ENCODE assay signal across 8 cellular contexts in the genomic region with DNA sequence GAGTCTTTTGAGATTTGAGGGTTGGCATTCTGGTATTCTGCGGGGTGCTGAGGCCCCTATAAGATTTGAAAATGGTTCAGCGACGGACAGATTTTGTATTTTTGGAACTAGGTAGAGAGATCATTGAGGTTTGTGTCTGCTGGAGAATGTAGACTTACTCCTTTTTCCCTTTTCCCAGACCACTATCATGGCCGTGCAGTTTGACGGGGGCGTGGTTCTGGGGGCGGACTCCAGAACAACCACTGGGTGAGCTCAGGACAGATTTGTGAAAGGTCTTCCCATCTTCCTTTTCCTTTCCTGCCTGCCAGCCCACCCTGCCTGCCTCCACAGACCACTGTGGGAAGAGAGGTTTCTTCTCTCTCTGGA. TPM values are rescaled to one million over a fixed set of nuclear protein-coding genes. Genes with fewer than 3 reads are reported as not detected.
DNase-seq lines count a peak whose midpoint lies in the region; ATAC-seq and TF ChIP-seq lines count a peak whose summit lies in the region.

No MANE protein-coding gene starts in this region.

- TF ChIP-seq CTCF in Peyer's patch (IDR thresholded peaks at IDR 0.05) (no peak), cardiac fibroblast (IDR thresholded peaks at IDR 0.05; ENCODE audit: low read depth, low read length) (no peak)

- H3K9me3 ChIP-seq in Peyer's patch (no peaks in the 10 kb centered on the region), stomach smooth muscle (ENCODE audit: control insufficient read depth in 2 of 2, low read length in 2 of 2) (no peaks in the 10 kb centered on the region)

- peak overlapping the region; percentile 71 to 94 (median 78) for H3K4me3 ChIP-seq in Peyer's patch
- H3K4me3 ChIP-seq in cardiac fibroblast (replicated peaks in 1 of 2; ENCODE audit: low read depth in 2 of 2, low read length in 2 of 2) = peak overlapping the region; percentile 81 to 93
- peak overlapping the region; percentile 92 to 100 for H3K4me3 ChIP-seq in stomach smooth muscle (ENCODE audit: low read length in 2 of 2)

- H3K9ac ChIP-seq in stomach smooth muscle (ENCODE audit: low read length in 2 of 2) = peak overlapping the region; percentile 90 to 96

- ATAC-seq in left lobe of liver (peak; percentile 39), HG03571 (IDR thresholded peaks at IDR 0.05; ENCODE audit: unreplicated experiment) (no peak)

- H3K27ac ChIP-seq in Peyer's patch (peak overlapping the region; percentile 67 to 80 (median 73)), stomach smooth muscle (ENCODE audit: low read length) (peak overlapping the region; percentile 67)

- H3K4me1 ChIP-seq in Peyer's patch (peaks cover 0 to 11% (median 3%) of the 10 kb centered on the region in 4 donors), stomach smooth muscle (ENCODE audit: control insufficient read depth, insufficient read depth, low read length) (peaks cover 12% of the 10 kb centered on the region)

- peak; percentile 46 for DNase-seq in activated naive CD4-positive, alpha-beta T cell treated with Interleukin-2 at 50 U/mL for 16 hours
- no peak for DNase-seq in activated naive CD4-positive, alpha-beta T cell (lab: John Stamatoyannopoulos, UW)
- no peak for DNase-seq in Peyer's patch
- DNase-seq in cardiac fibroblast (ENCODE audit: low read depth in 2 of 2) = peak; percentile 47 to 55
- DNase-seq in left lobe of liver (ENCODE audit: low spot score) = no peak
- DNase-seq in COR-L47 (lab: John Stamatoyannopoulos, UW) = no peak

- H3K27me3 ChIP-seq in Peyer's patch (no peaks in the 10 kb centered on the region), stomach smooth muscle (ENCODE audit: control insufficient read depth in 1 of 2, insufficient read depth in 2 of 2, low read length in 2 of 2) (no peaks in the 10 kb centered on the region)

- no peak for TF ChIP-seq POLR2A in Peyer's patch (IDR thresholded peaks at IDR 0.05)

- peaks cover 0 to 17% (median 0%) of the 10 kb centered on the region in 3 donors for H3K36me3 ChIP-seq in Peyer's patch
- H3K36me3 ChIP-seq in stomach smooth muscle (ENCODE audit: control insufficient read depth in 2 of 2, insufficient read depth in 2 of 2, low read length in 2 of 2) = peaks cover 16 to 17% of the 10 kb centered on the region in 2 donors

RNA-seq across cellular contexts. Expression of a gene that starts 0.6 kb away (rescaled TPM):
- total RNA-seq in Peyer's patch = 100 to 1,000 TPM in 2 of 4 donors, 10 to 100 TPM in 2; 51.4 to 155 (median 107) TPM
- total RNA-seq in left lobe of liver = 79.1 TPM

RNA-seq across cellular contexts. Expression of a gene that starts 7.8 kb away (rescaled TPM):
- total RNA-seq in Peyer's patch (10 to 100 TPM in 2 of 4 donors, 1 to 10 TPM in 1, not detected in 1; 5.4 to 28.2 (median 23.6) TPM), left lobe of liver (28.0 TPM)

RNA-seq across cellular contexts. Expression of a gene that starts 10.4 kb away (rescaled TPM):
- total RNA-seq in Peyer's patch = 1 to 10 TPM in 1 of 4 donors, not detected in 3; 3.8 TPM
- 8.2 TPM for total RNA-seq in left lobe of liver

RNA-seq across cellular contexts. Expression of a gene that starts 10.4 kb away (rescaled TPM):
- 10 to 100 TPM; 14.4 to 33.8 (median 26.6) TPM for total RNA-seq in Peyer's patch
- total RNA-seq in left lobe of liver = 8.5 TPM

Comparison
In these comparisons a context has a peak if more than half of its experiments do, and no peak if none do; other contexts are left out.
1. DNase-seq: peak in activated naive CD4-positive, alpha-beta T cell treated with Interleukin-2 at 50 U/mL for 16 hours (single experiment) and cardiac fibroblast (2 of 2); none in activated naive CD4-positive, alpha-beta T cell (0 of 4), Peyer's patch (0 of 3), left lobe of liver (single experiment) and COR-L47 (single experiment).
2. Peak in every context shown above with its lines, with median percentiles within 50 percentile points of each other: H3K4me3 ChIP-seq.